Comparison of ENCODE assay signal across 25 cellular contexts in the genomic region with DNA sequence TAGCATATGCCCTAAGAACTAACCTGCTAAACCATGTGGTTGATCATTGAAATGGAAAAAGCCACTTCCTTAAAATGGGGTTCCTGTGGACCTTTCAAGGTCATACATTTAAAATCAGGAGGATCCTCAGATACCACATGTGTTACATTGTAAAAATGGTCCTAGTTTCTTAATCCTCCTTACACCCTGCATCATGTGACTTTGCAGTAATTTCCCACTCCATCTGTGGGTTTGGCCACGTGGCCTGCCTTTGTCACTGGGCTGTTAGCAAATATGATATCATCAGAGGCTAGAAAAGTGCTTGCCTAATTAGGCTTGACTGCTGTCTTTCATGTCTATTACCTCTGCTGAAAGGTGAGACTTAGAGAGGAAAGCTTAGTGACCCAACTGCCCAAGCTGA.
"Had no signal": no experiment of that assay in that cellular context is flagged by ENCODE, and none has a peak within 500 bp of the region (broad histone marks: within the 10 kb centered on the region; RNA-seq: fewer than 3 reads in every experiment).

No MANE protein-coding gene starts in this region.

- H3K27ac Mint-ChIP-seq: activated CD4-positive, alpha-beta memory T cell treated with anti-CD3 and anti-CD28 coated beads for 36 hours; activated CD4-positive, alpha-beta T cell treated with anti-CD3 and anti-CD28 coated beads, Interleukin-2, amount 10 ng/mL, durations not matched to agents 7 days and 5 days; activated naive CD4-positive, alpha-beta T cell treated with anti-CD3 and anti-CD28 coated beads, Interleukin-2, amount 10 ng/mL, durations not matched to agents 7 days and 5 days; activated naive CD8-positive, alpha-beta T cell treated with anti-CD3 and anti-CD28 coated beads for 36 hours; activated T-helper 17 cell treated with anti-CD3 and anti-CD28 coated beads, Interleukin-2, amount 50 U/mL, for 72 hours; T-cell had no signal

- H3K36me3 Mint-ChIP-seq: activated CD4-positive, alpha-beta memory T cell treated with anti-CD3 and anti-CD28 coated beads for 36 hours; activated naive CD4-positive, alpha-beta T cell treated with anti-CD3 and anti-CD28 coated beads, Interleukin-2, amount 10 ng/mL, durations not matched to agents 7 days and 5 days; activated naive CD8-positive, alpha-beta T cell treated with anti-CD3 and anti-CD28 coated beads for 36 hours; T-cell had no signal

- H3K27ac ChIP-seq: brain microvascular endothelial cell, cardiac muscle cell, VCaP had no signal

- H3K4me3 Mint-ChIP-seq: activated CD4-positive, alpha-beta memory T cell treated with anti-CD3 and anti-CD28 coated beads for 36 hours; activated CD4-positive, alpha-beta T cell treated with anti-CD3 and anti-CD28 coated beads, Interleukin-2, amount 10 ng/mL, durations not matched to agents 7 days and 5 days; activated naive CD4-positive, alpha-beta T cell treated with anti-CD3 and anti-CD28 coated beads, Interleukin-2, amount 10 ng/mL, durations not matched to agents 7 days and 5 days; activated naive CD8-positive, alpha-beta T cell treated with anti-CD3 and anti-CD28 coated beads for 36 hours; activated T-helper 17 cell treated with anti-CD3 and anti-CD28 coated beads, Interleukin-2, amount 50 U/mL, for 72 hours; T-cell had no signal

- ATAC-seq: activated T-helper 17 cell treated with anti-CD3 and anti-CD28 coated beads, Interleukin-2, amount 50 U/mL, for 72 hours; T-cell had no signal

- H3K4me3 ChIP-seq: cardiac muscle cell had no signal

- DNase-seq: activated CD4-positive, alpha-beta memory T cell treated with anti-CD3 and anti-CD28 coated beads for 36 hours; activated CD4-positive, alpha-beta T cell treated with anti-CD3 and anti-CD28 coated beads, Interleukin-2, amount 10 ng/mL, durations not matched to agents 7 days and 5 days; activated CD4-positive, CD25-positive, alpha-beta regulatory T cell; activated CD8-positive, alpha-beta memory T cell treated with anti-CD3 and anti-CD28 coated beads for 24 hours; activated gamma-delta T cell; activated naive CD4-positive, alpha-beta T cell treated with anti-CD3 and anti-CD28 coated beads, Interleukin-2, amount 10 ng/mL, durations not matched to agents 7 days and 5 days; activated naive CD8-positive, alpha-beta T cell treated with anti-CD3 and anti-CD28 coated beads for 36 hours; activated T-cell treated with anti-CD3 and anti-CD28 coated beads for 4 hours; activated T-cell treated with anti-CD3 and anti-CD28 coated beads, Interleukin-2, amount 50 U/mL, for 48 hours; brain microvascular endothelial cell; Karpas-422; NCI-H1092 treated with DMSO at 0.1 percent for 48 hours; NCI-H1417 treated with DMSO at 0.1 percent for 48 hours; NCI-H1694; NCI-H2029; NCI-H2107; NCI-H2171 treated with DMSO at 0.1 percent for 48 hours; NCI-H226; SIG-M5; T-cell; T-helper 2 cell; T1000 had no signal

- H3K36me3 ChIP-seq: brain microvascular endothelial cell, cardiac muscle cell had no signal

- H3K27me3 ChIP-seq: brain microvascular endothelial cell, cardiac muscle cell had no signal

- H3K4me1 Mint-ChIP-seq: activated CD4-positive, alpha-beta T cell treated with anti-CD3 and anti-CD28 coated beads, Interleukin-2, amount 10 ng/mL, durations not matched to agents 7 days and 5 days; activated naive CD4-positive, alpha-beta T cell treated with anti-CD3 and anti-CD28 coated beads, Interleukin-2, amount 10 ng/mL, durations not matched to agents 7 days and 5 days; activated naive CD8-positive, alpha-beta T cell treated with anti-CD3 and anti-CD28 coated beads for 36 hours; activated T-helper 17 cell treated with anti-CD3 and anti-CD28 coated beads, Interleukin-2, amount 50 U/mL, for 72 hours; T-cell had no signal

- H3K9me3 Mint-ChIP-seq: activated CD4-positive, alpha-beta memory T cell treated with anti-CD3 and anti-CD28 coated beads for 36 hours; activated CD4-positive, alpha-beta T cell treated with anti-CD3 and anti-CD28 coated beads, Interleukin-2, amount 10 ng/mL, durations not matched to agents 7 days and 5 days; activated naive CD4-positive, alpha-beta T cell treated with anti-CD3 and anti-CD28 coated beads, Interleukin-2, amount 10 ng/mL, durations not matched to agents 7 days and 5 days; activated naive CD8-positive, alpha-beta T cell treated with anti-CD3 and anti-CD28 coated beads for 36 hours had no signal
